In the genomic region with DNA sequence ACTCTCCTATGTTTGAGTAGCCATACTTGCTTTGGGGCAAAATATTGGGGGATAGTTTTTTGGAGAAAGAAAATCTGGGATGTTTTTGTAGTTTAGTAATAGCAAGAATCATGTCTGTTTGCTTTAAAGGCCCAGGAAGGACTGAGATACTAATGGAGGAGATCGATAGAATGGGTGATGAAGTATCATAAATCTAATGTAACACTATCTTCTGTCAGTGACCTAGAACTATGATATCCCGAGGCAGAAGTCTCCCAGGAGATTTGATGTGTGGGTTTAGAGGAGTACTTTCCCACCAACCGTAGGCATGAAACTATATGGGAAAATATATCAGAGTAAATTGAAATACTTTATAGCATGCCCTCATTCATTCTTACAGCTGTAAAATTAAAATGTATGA, we compare ENCODE assay signal across 8 cellular contexts. TPM values are rescaled to one million over a fixed set of nuclear protein-coding genes. Genes with fewer than 3 reads are reported as not detected.
DNase-seq lines count a peak whose midpoint lies in the region; ATAC-seq and TF ChIP-seq lines count a peak whose summit lies in the region.

No MANE protein-coding gene starts in this region.

- DNase-seq in DND-41 (no peak), endodermal cell (no peak), pons (ENCODE audit: low spot score) (peak; percentile 24), lower leg skin (ENCODE audit: low spot score in 2 of 2) (no peak)
- no peak for DNase-seq in effector CD8-positive, alpha-beta T cell (lab: John Stamatoyannopoulos, UW)
- no peak for DNase-seq in stimulated activated CD4-positive, alpha-beta T cell treated with anti-CD3 and anti-CD28 coated beads, Interleukin-4, amount 100 ng/mL, for 1 hour

- peaks cover 20% of the 10 kb centered on the region for H3K4me1 Mint-ChIP-seq in endodermal cell

- H3K4me2 ChIP-seq in DND-41 (ENCODE audit: insufficient read depth, low read length) (peak overlapping the region; percentile 48), OCI-LY1 (ENCODE audit: low read length) (peak overlapping the region; percentile 72)

- H3K79me2 ChIP-seq in DND-41 (ENCODE audit: insufficient read depth, low read length): no peaks in the 10 kb centered on the region
- H3K79me2 ChIP-seq in OCI-LY1 (ENCODE audit: insufficient read depth, low read length): peaks cover 14% of the 10 kb centered on the region; the same call in 1 of the 2 replicates

- H3K27me3 ChIP-seq in DND-41 (ENCODE audit: insufficient read depth, low read length, poor library complexity) (no peaks in the 10 kb centered on the region), OCI-LY1 (ENCODE audit: insufficient read depth, low read length) (no peaks in the 10 kb centered on the region), endodermal cell (ENCODE audit: control insufficient read depth, insufficient read depth, low read length, poor library complexity, severe bottlenecking) (no peaks in the 10 kb centered on the region)

- H3K4me3 Mint-ChIP-seq in endodermal cell: peak overlapping the region; percentile 84

- intact Hi-C loops in lower leg skin (cut with DNase I; ENCODE audit: low total_unique reads): loop anchor here (2.0 to 5.0 kb wide), 2 partner anchors 57 to 141 kb away; a partner anchor contains a TSS

- H3K27ac ChIP-seq in DND-41 (ENCODE audit: low read length) (no peak overlapping the region), OCI-LY1 (ENCODE audit: low read depth, low read length, poor library complexity, severe bottlenecking) (peak overlapping the region; percentile 88), endodermal cell (ENCODE audit: low read depth, low read length) (no peak overlapping the region)

- H3K4me1 ChIP-seq in DND-41 (ENCODE audit: insufficient read depth, low read length): peaks cover 7% of the 10 kb centered on the region; the same call in 1 of the 2 replicates
- peaks cover 52% of the 10 kb centered on the region for H3K4me1 ChIP-seq in OCI-LY1 (ENCODE audit: insufficient read depth, low read length, severe bottlenecking)
- H3K4me1 ChIP-seq in endodermal cell (ENCODE audit: control insufficient read depth, insufficient read depth, low read length): peaks cover 10% of the 10 kb centered on the region

- no peaks in the 10 kb centered on the region for H3K9me3 Mint-ChIP-seq in endodermal cell

- TF ChIP-seq CTCF in DND-41 (IDR thresholded peaks at IDR 0.05; ENCODE audit: borderline replicate concordance, extremely low read depth, low read length, poor library complexity, severe bottlenecking) (no peak), OCI-LY1 (IDR thresholded peaks at IDR 0.05; ENCODE audit: low read length) (no peak), endodermal cell (conservative IDR thresholded peaks at IDR 0.05) (no peak), lower leg skin (IDR thresholded peaks at IDR 0.05) (no peak)

- no peaks in the 10 kb centered on the region; the same call in 1 of the 2 replicates for H3K36me3 ChIP-seq in DND-41 (ENCODE audit: insufficient read depth, low read length)
- peaks cover 16% of the 10 kb centered on the region for H3K36me3 ChIP-seq in OCI-LY1 (ENCODE audit: insufficient read depth, low read length)
- no peaks in the 10 kb centered on the region for H3K36me3 ChIP-seq in endodermal cell (ENCODE audit: control insufficient read depth, insufficient read depth, low read length)

- H3K36me3 Mint-ChIP-seq in endodermal cell (ENCODE audit: low read depth): no peaks in the 10 kb centered on the region

- H3K9me2 ChIP-seq in OCI-LY1 (ENCODE audit: low read depth, low read length): no peaks in the 10 kb centered on the region

- no peaks in the 10 kb centered on the region for H3K27me3 Mint-ChIP-seq in endodermal cell (ENCODE audit: insufficient read depth)

- WGBS in endodermal cell (ENCODE audit: insufficient coverage in 1 of 2, insufficient read length in 1 of 2), 2 experiments: 85% methylated on average over 3 of the region's 3 CpGs; no CpG with 5 or more reads in 1 of the 2 experiments
- WGBS in lower leg skin, 2 donors: 2 to 7% methylated on average over 3 of the region's 3 CpGs

- TF ChIP-seq POLR2A in lower leg skin (IDR thresholded peaks at IDR 0.05): no peak

- H3K27ac Mint-ChIP-seq in endodermal cell: no peak overlapping the region

- H3F3A ChIP-seq in OCI-LY1 (ENCODE audit: insufficient read depth, low read length): 0 out of 2 replicates have a peak, but pooled peaks cover 3% of the 10 kb centered on the region

- H3K9ac ChIP-seq in DND-41 (ENCODE audit: low read depth, low read length) (peak overlapping the region; percentile 22; the same call in 1 of the 2 replicates), OCI-LY1 (ENCODE audit: low read length) (peak overlapping the region; percentile 80), endodermal cell (ENCODE audit: extremely low read depth, low read length, poor library complexity, severe bottlenecking) (peak overlapping the region; percentile 50)

- H4K20me1 ChIP-seq in DND-41 (ENCODE audit: insufficient read depth, low read length) (no peaks in the 10 kb centered on the region), OCI-LY1 (ENCODE audit: insufficient read depth, low read length) (no peaks in the 10 kb centered on the region)

- H3K9me3 ChIP-seq in DND-41 (ENCODE audit: insufficient read depth, low read length, severe bottlenecking) (no peaks in the 10 kb centered on the region), OCI-LY1 (ENCODE audit: low read length) (no peaks in the 10 kb centered on the region), endodermal cell (ENCODE audit: control insufficient read depth, low read length) (no peaks in the 10 kb centered on the region)

- H2AFZ ChIP-seq in DND-41 (ENCODE audit: low read depth, low read length) (no peak overlapping the region), OCI-LY1 (ENCODE audit: low read length) (no peak overlapping the region)

- ATAC-seq in DND-41 (ENCODE audit: insufficient read depth, low read depth): no peak
- ATAC-seq in HG02840 (IDR thresholded peaks at IDR 0.05; ENCODE audit: low FRiP score, unreplicated experiment): no peak

- H3K4me3 ChIP-seq in DND-41 (ENCODE audit: low read depth in 1 of 2, low read length in 2 of 2): no peak overlapping the region
- H3K4me3 ChIP-seq in OCI-LY1 (ENCODE audit: low read depth, low read length, poor library complexity, severe bottlenecking): peak overlapping the region; percentile 72
- peak overlapping the region; percentile 82 for H3K4me3 ChIP-seq in endodermal cell (ENCODE audit: low read length)
- H3K4me3 ChIP-seq in lower leg skin (ENCODE audit: low read depth, poor library complexity, severe bottlenecking): no peak overlapping the region

RNA-seq across cellular contexts. Expression of a gene that starts 21.0 kb away (rescaled TPM):
- total RNA-seq in endodermal cell (1 to 10 TPM; 5.9 to 6.6 TPM), lower leg skin (100 to 1,000 TPM; 155 to 440 (median 310) TPM)
- 4.8 TPM for polyA plus RNA-seq in endodermal cell (2013, experiment 1 of 2)
- polyA plus RNA-seq in endodermal cell (2013, experiment 2 of 2): 4.6 TPM

RNA-seq across cellular contexts. Expression of a gene that starts 49.3 kb away (rescaled TPM):
- total RNA-seq in endodermal cell: 1 to 10 TPM; 6.9 to 7.7 TPM
- 12.3 TPM for polyA plus RNA-seq in endodermal cell (2013, experiment 1 of 2)
- 11.6 TPM for polyA plus RNA-seq in endodermal cell (2013, experiment 2 of 2)
- 1 to 10 TPM; 2.0 to 5.6 (median 2.7) TPM for total RNA-seq in lower leg skin

Comparison
In these comparisons a context has a peak if more than half of its experiments do, and no peak if none do; other contexts are left out.
1. H3K4me3 ChIP-seq: peak in OCI-LY1 (single experiment) and endodermal cell (single experiment); none in DND-41 (0 of 2) and lower leg skin (single experiment).
2. H3K9ac ChIP-seq: peak in every context shown above with its lines; median percentile 80 in OCI-LY1; 50 in endodermal cell; 22 in DND-41.
3. RNA of a gene that starts 21.0 kb away (total RNA-seq): 155 to 440 TPM in lower leg skin; 5.9 to 6.6 TPM in endodermal cell; every median in the first group is over 10 times any median in the second.